Comparison of ENCODE assay signal across 8 cellular contexts in genomic region chr1:204075116-204075636, GRCh38. TPM values are rescaled to one million over a fixed set of nuclear protein-coding genes. Genes with fewer than 3 reads are reported as not detected.
DNase-seq lines count a peak whose midpoint lies in the region; ATAC-seq and TF ChIP-seq lines count a peak whose summit lies in the region.

No MANE protein-coding gene starts in this region.

- H3K9ac ChIP-seq in endocrine pancreas (ENCODE audit: control insufficient read depth, insufficient read depth, low read length) (peak overlapping the region; percentile 32), mucosa of stomach (ENCODE audit: low read length) (peak overlapping the region; percentile 71)

- H3K27me3 ChIP-seq in A673 (replicated peaks; ENCODE audit: insufficient read depth, low read depth, low read length, poor library complexity) (no peaks in the 10 kb centered on the region), MG63 (no peaks in the 10 kb centered on the region), endocrine pancreas (ENCODE audit: control insufficient read depth, insufficient read depth, low read length) (no peaks in the 10 kb centered on the region), mucosa of stomach (ENCODE audit: control insufficient read depth, insufficient read depth, low read length) (no peaks in the 10 kb centered on the region)

- POLR2A ChIA-PET in A673 (lab: Charles Lee; ENCODE audit: low non-redundant PET) = no interaction called here

- no peak overlapping the region for H3K27ac ChIP-seq in A673 (ENCODE audit: low read depth, low read length, poor library complexity, severe bottlenecking)

- peaks cover 22% of the 10 kb centered on the region for H3K4me1 ChIP-seq in A673 (ENCODE audit: insufficient read depth, low read length, poor library complexity, severe bottlenecking)
- H3K4me1 ChIP-seq in endocrine pancreas (ENCODE audit: control insufficient read depth, insufficient read depth, low read length) = peaks cover 5% of the 10 kb centered on the region
- peaks cover 39% of the 10 kb centered on the region for H3K4me1 ChIP-seq in mucosa of stomach (ENCODE audit: control insufficient read depth, insufficient read depth, low read length)

- intact Hi-C loops in A673 (cut with micrococcal nuclease; ENCODE audit: unreplicated experiment) = no loop called here

- no peaks in the 10 kb centered on the region for H3K36me3 ChIP-seq in A673 (ENCODE audit: insufficient read depth, low read length, poor library complexity, severe bottlenecking)
- no peaks in the 10 kb centered on the region; the same call in none of the 2 replicates for H3K36me3 ChIP-seq in MG63
- no peaks in the 10 kb centered on the region for H3K36me3 ChIP-seq in endocrine pancreas (ENCODE audit: control insufficient read depth, insufficient read depth, low read length)
- H3K36me3 ChIP-seq in mucosa of stomach (ENCODE audit: control insufficient read depth, insufficient read depth, low read length) = no peaks in the 10 kb centered on the region

- DNase-seq in A673 (ENCODE audit: low spot score) = no peak
- DNase-seq in MG63 = no peak
- no peak for DNase-seq in MV-4-11 (lab: John Stamatoyannopoulos, UW)

- no peak for TF ChIP-seq CTCF in A673 (conservative IDR thresholded peaks at IDR 0.05; ENCODE audit: low read depth, low read length)

- no peaks in the 10 kb centered on the region for H3K9me3 ChIP-seq in A673 (ENCODE audit: low read depth, low read length, poor library complexity, severe bottlenecking)
- no peaks in the 10 kb centered on the region for H3K9me3 ChIP-seq in MG63
- no peaks in the 10 kb centered on the region for H3K9me3 ChIP-seq in endocrine pancreas (ENCODE audit: control insufficient read depth, low read length)
- H3K9me3 ChIP-seq in mucosa of stomach (ENCODE audit: control insufficient read depth, low read length) = no peaks in the 10 kb centered on the region

- BruUV-seq in A673 (replicated peaks; lab: Mats Ljungman, UMichigan) = no TSS peak

- no peak for ATAC-seq in HG02571 (IDR thresholded peaks at IDR 0.05; ENCODE audit: unreplicated experiment)
- ATAC-seq in HG02970 (IDR thresholded peaks at IDR 0.05; ENCODE audit: low FRiP score, unreplicated experiment) = no peak
- no peak for ATAC-seq in GM19397 (IDR thresholded peaks at IDR 0.05; ENCODE audit: unreplicated experiment)

- CTCF ChIA-PET in A673 (lab: Charles Lee) = no interaction called here

- H3K4me3 ChIP-seq in A673 (ENCODE audit: low read depth, low read length, poor library complexity, severe bottlenecking) (peak overlapping the region; percentile 79), MG63 (peak overlapping the region; percentile 65), endocrine pancreas (ENCODE audit: control insufficient read depth, insufficient read depth, low read length) (peak overlapping the region; percentile 63), mucosa of stomach (ENCODE audit: low read length) (peak overlapping the region; percentile 85)

RNA-seq across cellular contexts. Expression of gene SOX13, which starts 2.3 kb away (rescaled TPM):
- 9.4 and 11.5 TPM in 2 replicates for total RNA-seq in A673 (2021)
- total RNA-seq in MG63 (2014; rRNA removed; shearing (Covaris generic); ENCODE audit: low replicate concordance) = 0.86 and 2.1 TPM in 2 replicates
